ENCODE assay signal across 2 cellular contexts in the genomic region with DNA sequence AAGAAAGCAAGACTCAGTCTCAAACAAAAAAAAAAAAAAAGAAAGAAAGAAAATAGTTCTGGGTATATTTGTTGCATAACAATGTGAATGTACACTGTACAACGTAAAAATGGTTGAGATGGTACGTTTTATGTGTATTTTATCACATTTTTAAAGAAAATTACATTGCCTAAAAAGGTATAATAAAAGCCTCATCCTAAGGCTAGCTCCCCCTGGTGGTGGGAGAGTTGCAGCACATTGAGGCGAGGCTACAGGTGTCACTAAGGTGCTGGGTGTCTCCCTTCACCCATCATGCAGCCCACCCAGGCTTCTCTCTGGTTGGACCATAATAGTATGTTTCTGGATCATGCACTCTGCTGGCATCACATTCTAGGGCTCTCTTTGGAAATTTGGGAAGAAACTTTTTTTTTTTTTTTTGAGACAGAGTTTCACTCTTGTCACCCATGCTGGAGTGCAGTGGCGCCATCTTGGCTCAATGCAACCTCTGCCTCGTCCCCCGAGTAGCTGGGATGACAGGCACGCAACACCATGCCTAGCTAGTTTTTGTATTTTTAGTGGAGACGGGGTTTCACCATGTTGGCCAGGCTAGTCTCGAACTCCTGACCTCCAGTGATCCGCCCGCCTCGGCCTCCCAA.
TF ChIP-seq lines count a peak whose summit lies in the region.

No MANE protein-coding gene starts in this region.

TF ChIP-seq in IMR-90, 13 proteins besides CTCF, POLR2A, EP300 and RAD21:
- peak; percentile 78 for TF ChIP-seq SMC3 (IDR thresholded peaks at IDR 0.05; ENCODE audit: low read depth, low read length)
- TF ChIP-seq BHLHE40 (IDR thresholded peaks at IDR 0.05; ENCODE audit: low read depth, low read length): no peak

TF ChIP-seq in GM12878, 131 proteins besides CTCF, POLR2A, EP300 and RAD21:
- TF ChIP-seq YY1 (IDR thresholded peaks at IDR 0.05; ENCODE audit: low read depth, low read length) (peak; percentile 24; the same call in 1 of the 2 replicates), SMC3 (IDR thresholded peaks at IDR 0.05; ENCODE audit: borderline replicate concordance, low read length) (peak; percentile 70; the same call in 1 of the 2 replicates), SRF (IDR thresholded peaks at IDR 0.05; ENCODE audit: low read depth in 2 of 2, low read length in 2 of 2) (0 out of 4 replicates have a peak, but pooled peaks of 1 of the 2 experiments have one; percentile 7), EGR1 (IDR thresholded peaks at IDR 0.05; ENCODE audit: borderline replicate concordance in 1 of 2, low read depth in 2 of 2, low read length in 2 of 2) (no peak)
TF ChIP-seq in GM12878: peak in this region for 3.
